25 cellular contexts compared by ENCODE assay signal in genomic region chr2:67485431-67485830, GRCh38.
A peak's percentile ranks its signal among the peaks of the same experiment; 100 is the strongest.
DNase-seq lines count a peak whose midpoint lies in the region; TF ChIP-seq lines count a peak whose summit lies in the region.
"Had no signal": no experiment of that assay in that cellular context is flagged by ENCODE, and none has a peak within 500 bp of the region (broad histone marks: within the 10 kb centered on the region; RNA-seq: fewer than 3 reads in every experiment).

No MANE protein-coding gene starts in this region.

- no CpG with 5 or more reads among the region's 2 CpGs for WGBS in H9 (ENCODE audit: extremely low coverage, insufficient read length, low lambda C conversion rate)
- WGBS in mesenchymal stem cell, result 8% methylated on average over 2 of the region's 2 CpGs

- H3K14ac ChIP-seq in H9 (ENCODE audit: insufficient read depth, low read length) (no peak overlapping the region), mesenchymal stem cell (ENCODE audit: low read length in 2 of 2) (no peak overlapping the region)

- no peak overlapping the region for H4K5ac ChIP-seq in H9 (ENCODE audit: insufficient read length, low read depth, low read length)

- in situ Hi-C loops in T47D (cut with HindIII; ENCODE audit: low pct_unique_long_range_greater_than_20kb, low sequenced_read_pairs), result no loop called here

- H3K4me3 ChIP-seq in mesenchymal stem cell (ENCODE audit: insufficient read depth in 1 of 2, low read depth in 1 of 2, low read length in 2 of 2), result no peak overlapping the region
- H3K4me3 ChIP-seq: adrenal gland, heart right ventricle, transverse colon had no signal

- no peaks in the 10 kb centered on the region for H3K79me2 ChIP-seq in H9 (ENCODE audit: insufficient read depth, low read length)

- H3K4me3 Mint-ChIP-seq in H9, result no peak overlapping the region
- H3K4me3 Mint-ChIP-seq: activated CD4-positive, alpha-beta T cell treated with anti-CD3 and anti-CD28 coated beads, Interleukin-2, amount 10 ng/mL, durations not matched to agents 7 days and 5 days; B cell; IgD-negative memory B cell; memory B cell; nephron; stimulated activated naive CD8-positive, alpha-beta T cell treated with anti-CD3 and anti-CD28 coated beads, Interleukin-15, amount 100 ng/mL, for 72 hours had no signal

- H3K27me3 Mint-ChIP-seq in H9 (ENCODE audit: low read depth), result no peaks in the 10 kb centered on the region
- H3K27me3 Mint-ChIP-seq: activated CD4-positive, alpha-beta T cell treated with anti-CD3 and anti-CD28 coated beads, Interleukin-2, amount 10 ng/mL, durations not matched to agents 7 days and 5 days; progenitor cell of endocrine pancreas; stimulated activated naive CD8-positive, alpha-beta T cell treated with anti-CD3 and anti-CD28 coated beads, Interleukin-15, amount 100 ng/mL, for 72 hours had no signal

- H3K9ac ChIP-seq in H9 (ENCODE audit: extremely low read depth, insufficient read length, low read length), result no peak overlapping the region
- H3K9ac ChIP-seq in mesenchymal stem cell (ENCODE audit: low read length), result no peak overlapping the region

- no peaks in the 10 kb centered on the region for H3K23me2 ChIP-seq in H9 (ENCODE audit: insufficient read length, low read depth, low read length, poor library complexity, severe bottlenecking)

- H2BK12ac ChIP-seq in H9 (ENCODE audit: insufficient read length, low read depth, low read length), result no peak overlapping the region
- H2BK12ac ChIP-seq in mesenchymal stem cell (ENCODE audit: low read length in 2 of 2), result no peak overlapping the region

- H3K56ac ChIP-seq in H9 (ENCODE audit: insufficient read length, low read depth, low read length), result no peak overlapping the region

- no peak overlapping the region for H2BK20ac ChIP-seq in H9 (ENCODE audit: low read depth, low read length, poor library complexity, severe bottlenecking)

- peaks cover 0 to 2% (median 0%) of the 10 kb centered on the region in 3 experiments; a peak in 1 of 7 replicates for H3K36me3 Mint-ChIP-seq in H9 (ENCODE audit: insufficient read depth in 1 of 3, low read depth in 3 of 3)
- H3K36me3 Mint-ChIP-seq: IgD-negative memory B cell, memory B cell had no signal

- TF ChIP-seq CTCF in H9 (conservative IDR thresholded peaks at IDR 0.05), result no peak

- H3K27ac ChIP-seq in H9 (ENCODE audit: insufficient read length, low read depth, low read length), result no peak overlapping the region
- H3K27ac ChIP-seq in mesenchymal stem cell (ENCODE audit: low read length, poor library complexity, severe bottlenecking), result no peak overlapping the region
- H3K27ac ChIP-seq: adrenal gland, heart right ventricle, HL-60, transverse colon had no signal

- H3K9me3 ChIP-seq in H9 (ENCODE audit: control insufficient read depth, low read depth, low read length), result no peaks in the 10 kb centered on the region
- no peaks in the 10 kb centered on the region for H3K9me3 ChIP-seq in mesenchymal stem cell (ENCODE audit: control insufficient read depth, low read length)
- H3K9me3 ChIP-seq: adrenal gland, Caco-2, transverse colon had no signal

- H3K9me3 Mint-ChIP-seq in H9, result peaks cover 4% of the 10 kb centered on the region in 2 experiments; a peak in 4 of 5 replicates
- H3K9me3 Mint-ChIP-seq: activated CD4-positive, alpha-beta T cell treated with anti-CD3 and anti-CD28 coated beads, Interleukin-2, amount 10 ng/mL, durations not matched to agents 7 days and 5 days had no signal

- H4K91ac ChIP-seq in H9 (ENCODE audit: insufficient read length, low read depth, low read length) (no peak overlapping the region), mesenchymal stem cell (ENCODE audit: low read length) (no peak overlapping the region)

- H2AK5ac ChIP-seq in H9 (ENCODE audit: insufficient read length, low read length) (no peak overlapping the region), mesenchymal stem cell (ENCODE audit: low read length, severe bottlenecking) (no peak overlapping the region)

- peak; percentile 48 for DNase-seq in AG20443 (ENCODE audit: low spot score)
- no peak for DNase-seq in H9
- peak; percentile 5 to 65 for DNase-seq in T47D (ENCODE audit: low read depth in 1 of 2, low spot score in 1 of 2)
- DNase-seq in mesenchymal stem cell, result peak; percentile 42
- DNase-seq in AML-193 (lab: John Stamatoyannopoulos, UW), result no peak
- DNase-seq in T-helper 2 cell, result no peak
- DNase-seq in effector CD8-positive, alpha-beta T cell (lab: John Stamatoyannopoulos, UW), result no peak
- no peak for DNase-seq in HCEC 1CT
- DNase-seq: activated CD4-positive, alpha-beta T cell treated with anti-CD3 and anti-CD28 coated beads, Interleukin-2, amount 10 ng/mL, durations not matched to agents 7 days and 5 days; activated effector memory CD4-positive, alpha-beta T cell treated with anti-CD3 and anti-CD28 coated beads, Interleukin-2, amount 50 U/mL, for 16 hours; adrenal gland; Caco-2; cerebellar nuclear complex; heart right ventricle; NCI-H2081 treated with DMSO at 0.1 percent for 48 hours; small intestine; stimulated activated CD4-positive, alpha-beta T cell treated with anti-CD3 and anti-CD28 coated beads, Interleukin-4, amount 100 ng/mL, for 1 hour; stimulated activated naive CD8-positive, alpha-beta T cell treated with anti-CD3 and anti-CD28 coated beads, Interleukin-15, amount 100 ng/mL, for 72 hours; transverse colon had no signal

- H3K4ac ChIP-seq in H9 (ENCODE audit: low read depth, low read length) (no peak overlapping the region), mesenchymal stem cell (ENCODE audit: low read depth in 1 of 2, low read length in 2 of 2) (no peak overlapping the region)

- no peak overlapping the region for H3K23ac ChIP-seq in H9 (ENCODE audit: insufficient read length, low read depth, low read length)
- no peak overlapping the region for H3K23ac ChIP-seq in mesenchymal stem cell (ENCODE audit: low read length in 2 of 2)

- H3K27me3 ChIP-seq in H9 (ENCODE audit: insufficient read depth, low read length) (no peaks in the 10 kb centered on the region), mesenchymal stem cell (ENCODE audit: control insufficient read depth in 1 of 2, insufficient read depth in 1 of 2, low read length in 2 of 2) (no peaks in the 10 kb centered on the region)
- H3K27me3 ChIP-seq: adrenal gland, heart right ventricle, transverse colon had no signal

- no peak overlapping the region for H3K27ac Mint-ChIP-seq in H9
- H3K27ac Mint-ChIP-seq: activated CD4-positive, alpha-beta T cell treated with anti-CD3 and anti-CD28 coated beads, Interleukin-2, amount 10 ng/mL, durations not matched to agents 7 days and 5 days; B cell; IgD-negative memory B cell; memory B cell; nephron; progenitor cell of endocrine pancreas; stimulated activated naive CD8-positive, alpha-beta T cell treated with anti-CD3 and anti-CD28 coated beads, Interleukin-15, amount 100 ng/mL, for 72 hours had no signal

- H3K4me1 Mint-ChIP-seq in H9, result no peaks in the 10 kb centered on the region
- H3K4me1 Mint-ChIP-seq: activated CD4-positive, alpha-beta T cell treated with anti-CD3 and anti-CD28 coated beads, Interleukin-2, amount 10 ng/mL, durations not matched to agents 7 days and 5 days; B cell; IgD-negative memory B cell; memory B cell; nephron; stimulated activated naive CD8-positive, alpha-beta T cell treated with anti-CD3 and anti-CD28 coated beads, Interleukin-15, amount 100 ng/mL, for 72 hours had no signal

- H3K4me2 ChIP-seq in H9 (ENCODE audit: insufficient read depth, insufficient read length, low read length) (no peak overlapping the region), mesenchymal stem cell (ENCODE audit: low read length, poor library complexity, severe bottlenecking) (no peak overlapping the region)

- no peak overlapping the region for H3K18ac ChIP-seq in H9 (ENCODE audit: insufficient read length, low read depth, low read length)
- H3K18ac ChIP-seq in mesenchymal stem cell (ENCODE audit: low read depth in 1 of 2, low read length in 2 of 2), result no peak overlapping the region

- H2BK120ac ChIP-seq in H9 (ENCODE audit: low read depth, low read length, poor library complexity, severe bottlenecking), result no peak overlapping the region
- H2BK120ac ChIP-seq in mesenchymal stem cell (ENCODE audit: low read depth, low read length), result no peak overlapping the region

- no peak overlapping the region for H3T11ph ChIP-seq in H9 (ENCODE audit: low read length)

- H3K79me1 ChIP-seq in H9 (ENCODE audit: insufficient read depth, low read depth, low read length, poor library complexity, severe bottlenecking) (no peaks in the 10 kb centered on the region), mesenchymal stem cell (replicated peaks; ENCODE audit: low read length, poor library complexity, severe bottlenecking) (no peaks in the 10 kb centered on the region)

- no peaks in the 10 kb centered on the region for H4K20me1 ChIP-seq in H9 (ENCODE audit: control insufficient read depth, insufficient read depth, insufficient read length)

- H2AFZ ChIP-seq in H9 (ENCODE audit: low read length) (no peak overlapping the region), mesenchymal stem cell (ENCODE audit: low read depth, low read length) (no peak overlapping the region)

- H3K4me1 ChIP-seq in H9 (ENCODE audit: insufficient read depth, low read length), result no peaks in the 10 kb centered on the region
- H3K4me1 ChIP-seq in mesenchymal stem cell (ENCODE audit: control insufficient read depth, insufficient read depth, low read depth, low read length), result no peaks in the 10 kb centered on the region
- H3K4me1 ChIP-seq: Caco-2, transverse colon had no signal

- H4K8ac ChIP-seq in H9 (replicated peaks; ENCODE audit: insufficient read length, low read depth, low read length) (peak overlapping the region; percentile 60), mesenchymal stem cell (ENCODE audit: low read length) (no peak overlapping the region)

- H2BK15ac ChIP-seq in H9 (ENCODE audit: low read depth, low read length) (no peak overlapping the region), mesenchymal stem cell (ENCODE audit: low read depth, poor library complexity, severe bottlenecking) (no peak overlapping the region)

- no peaks in the 10 kb centered on the region for H3K36me3 ChIP-seq in mesenchymal stem cell (ENCODE audit: control insufficient read depth in 1 of 2, insufficient read depth in 2 of 2, low read depth in 1 of 2, low read length in 2 of 2)
- H3K36me3 ChIP-seq: adrenal gland, heart right ventricle, transverse colon had no signal

- H2BK5ac ChIP-seq in H9 (ENCODE audit: insufficient read length, low read length) (no peak overlapping the region), mesenchymal stem cell (ENCODE audit: low read depth, low read length, poor library complexity, severe bottlenecking) (no peak overlapping the region)

Comparison
In these comparisons a context has a peak if more than half of its experiments do, and no peak if none do; other contexts are left out.
1. DNase-seq: peak in AG20443 (single experiment), T47D (2 of 2) and mesenchymal stem cell (single experiment); none in H9 (single experiment), AML-193 (0 of 2), T-helper 2 cell (0 of 5), effector CD8-positive, alpha-beta T cell (single experiment) and HCEC 1CT (single experiment).